8 cellular contexts compared by ENCODE assay signal in the genomic region with DNA sequence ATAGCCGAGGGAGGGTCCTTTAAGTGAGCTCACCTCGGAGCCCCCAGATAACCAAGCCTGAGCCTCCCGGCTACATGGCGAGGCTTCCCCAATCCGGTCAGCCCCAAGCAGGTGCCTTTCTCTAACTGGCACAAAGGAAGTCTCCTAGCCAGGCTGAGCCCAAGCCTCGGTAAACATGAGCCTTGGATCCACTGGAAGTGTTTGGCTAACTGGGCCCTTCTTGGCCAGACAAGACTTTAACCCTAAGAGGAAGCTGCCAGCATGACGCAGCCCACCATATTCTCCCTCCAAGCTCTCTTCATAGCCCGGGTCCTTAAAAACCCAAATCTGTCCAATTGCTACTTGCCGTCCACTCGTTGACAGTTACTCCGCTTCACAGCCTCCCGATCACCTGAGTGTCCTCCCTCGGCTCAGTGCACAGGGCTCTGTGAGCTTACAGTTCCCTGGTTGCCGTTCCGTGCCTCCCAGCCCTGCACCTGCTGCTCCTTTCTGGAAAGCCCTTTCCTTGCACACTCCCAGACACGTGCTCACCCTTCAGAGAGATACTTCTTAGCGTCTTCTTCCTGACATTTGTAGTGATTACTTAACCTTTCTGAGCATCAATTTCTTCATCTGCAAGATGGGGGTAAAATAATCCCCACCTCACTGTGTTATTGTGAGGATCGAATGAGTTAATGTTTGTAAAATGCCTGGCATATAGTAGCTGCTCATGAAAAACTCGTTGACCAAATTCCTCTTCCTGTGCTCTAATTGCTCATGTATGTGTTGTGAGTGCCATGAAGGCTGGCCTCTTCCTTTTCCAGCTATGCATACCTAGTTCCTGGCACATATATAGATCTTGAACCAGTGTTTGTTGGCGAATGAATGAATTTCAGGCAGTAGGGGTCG. TPM values are rescaled to one million over a fixed set of nuclear protein-coding genes. Genes with fewer than 3 reads are reported as not detected.
DNase-seq lines count a peak whose midpoint lies in the region; ATAC-seq and TF ChIP-seq lines count a peak whose summit lies in the region.

No MANE protein-coding gene starts in this region.

- peak overlapping the region; percentile 37; the same call in 1 of the 2 replicates for H3K4me3 ChIP-seq in WI38 (ENCODE audit: low read depth, low read length)
- peak overlapping the region; percentile 54; the same call in 1 of the 2 replicates for H3K4me3 ChIP-seq in iPS-18c (ENCODE audit: insufficient read depth, low read depth, low read length)
- peak overlapping the region; percentile 38 to 56 (median 52) for H3K4me3 ChIP-seq in stomach

- H3K9me3 ChIP-seq in iPS-18c (ENCODE audit: control insufficient read depth, insufficient read depth, low read length), result no peaks in the 10 kb centered on the region
- no peaks in the 10 kb centered on the region for H3K9me3 ChIP-seq in stomach

- intact Hi-C loops in stomach (cut with DNase I; ENCODE audit: low total_unique reads), result no loop called here

- peaks cover 49 to 75% (median 63%) of the 10 kb centered on the region in 4 donors for H3K4me1 ChIP-seq in stomach

- H3K27me3 ChIP-seq in stomach, result no peaks in the 10 kb centered on the region

- WGBS in stomach, 5 donors, result 58 to 70% (median 60%) methylated on average over 19 to 21 of the region's 21 CpGs

- no peak for TF ChIP-seq POLR2A in stomach (IDR thresholded peaks at IDR 0.05)

- no peak for TF ChIP-seq CTCF in WI38 (IDR thresholded peaks at IDR 0.05; ENCODE audit: low read depth, low read length)
- TF ChIP-seq CTCF in stomach (IDR thresholded peaks at IDR 0.05), result no peak

- no peak for TF ChIP-seq EP300 in stomach (IDR thresholded peaks at IDR 0.05)

- no peaks in the 10 kb centered on the region for H3K36me3 ChIP-seq in stomach

- peak; percentile 41 for DNase-seq in NCI-H146 (lab: John Stamatoyannopoulos, UW)
- DNase-seq in NCI-H146 treated with DMSO at 0.1 percent for 48 hours (lab: John Stamatoyannopoulos, UW; ENCODE audit: unreplicated experiment), result no peak
- peak; percentile 76 for DNase-seq in stomach
- no peak for DNase-seq in inferior parietal cortex (ENCODE audit: extremely low spot score)

- peak overlapping the region; percentile 91 to 95 (median 94) for H3K27ac ChIP-seq in stomach

- ATAC-seq in GM19463 (IDR thresholded peaks at IDR 0.05; ENCODE audit: unreplicated experiment), result no peak
- no peak for ATAC-seq in HG03045 (IDR thresholded peaks at IDR 0.05; ENCODE audit: unreplicated experiment)

RNA-seq across cellular contexts. Expression of gene TXN2, which starts 25.6 kb away (rescaled TPM):
- 100 to 1,000 TPM in 1 of 5 donors, 10 to 100 TPM in 3, 1 to 10 TPM in 1; 7.0 to 279 (median 43.7) TPM for total RNA-seq in stomach
- polyA plus RNA-seq in stomach, result 100 to 1,000 TPM in 2 of 3 donors, 10 to 100 TPM in 1; 86.8 to 144 (median 124) TPM

RNA-seq across cellular contexts. Expression of gene FOXRED2, which starts 51.0 kb away (rescaled TPM):
- 10 to 100 TPM in 1 of 5 donors, 1 to 10 TPM in 4; 2.9 to 17.5 (median 6.5) TPM for total RNA-seq in stomach
- polyA plus RNA-seq in stomach, result 1 to 10 TPM in 2 of 3 donors, under 1 TPM in 1; 0.76 to 2.5 (median 1.9) TPM

Comparison
In these comparisons a context has a peak if more than half of its experiments do, and no peak if none do; other contexts are left out.
1. DNase-seq: peak in NCI-H146 (single experiment) and stomach (single experiment); none in NCI-H146 treated with DMSO at 0.1 percent for 48 hours (single experiment) and inferior parietal cortex (single experiment).
2. Peak in every context shown above with its lines, with median percentiles within 50 percentile points of each other: H3K4me3 ChIP-seq.